In the genomic region with DNA sequence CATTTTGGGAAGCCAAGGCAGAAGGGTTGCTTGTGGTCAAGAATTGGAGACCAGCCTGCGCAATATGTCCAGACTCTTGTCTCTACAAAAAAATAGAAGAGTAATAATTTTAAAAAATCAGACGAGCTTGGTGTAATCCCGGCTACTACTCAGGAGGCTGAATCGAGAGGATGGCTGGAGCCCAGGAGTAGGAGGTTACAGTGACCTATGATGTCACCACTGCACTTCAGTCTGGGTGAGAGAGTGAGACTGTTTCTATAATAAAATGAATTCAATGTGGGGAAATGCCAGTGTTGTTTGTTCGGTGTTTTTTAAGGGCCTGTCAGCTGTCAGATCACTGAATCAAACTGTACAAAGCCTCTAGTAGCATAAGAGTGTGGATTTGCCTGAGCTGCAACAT, we compare ENCODE assay signal across 9 cellular contexts. TPM values are rescaled to one million over a fixed set of nuclear protein-coding genes. Genes with fewer than 3 reads are reported as not detected.
DNase-seq lines count a peak whose midpoint lies in the region; ATAC-seq and TF ChIP-seq lines count a peak whose summit lies in the region.
"Had no signal": no experiment of that assay in that cellular context is flagged by ENCODE, and none has a peak within 500 bp of the region (broad histone marks: within the 10 kb centered on the region; RNA-seq: fewer than 3 reads in every experiment).

No MANE protein-coding gene starts in this region.

- DNase-seq in GM23248 (peak; percentile 76), PC-3 (no peak), esophagus squamous epithelium (lab: John Stamatoyannopoulos, UW) (no peak), psoas muscle (no peak), Peyer's patch (no peak), NCI-H2081 (lab: John Stamatoyannopoulos, UW) (no peak), NAMALWA (ENCODE audit: low spot score) (no peak)
- DNase-seq: activated CD8-positive, alpha-beta memory T cell treated with anti-CD3 and anti-CD28 coated beads, Interleukin-2, amount 50 U/mL, for 48 hours had no signal

- H3K9me2 ChIP-seq in GM23248 (ENCODE audit: insufficient read depth), result no peaks in the 10 kb centered on the region
- H3K9me2 ChIP-seq in PC-3 (replicated peaks; ENCODE audit: low read length), result no peaks in the 10 kb centered on the region

- H3K9me3 ChIP-seq in GM23248 (ENCODE audit: low read depth) (no peaks in the 10 kb centered on the region), PC-3 (ENCODE audit: low read length) (no peaks in the 10 kb centered on the region), esophagus squamous epithelium (no peaks in the 10 kb centered on the region), psoas muscle (no peaks in the 10 kb centered on the region), Peyer's patch (no peaks in the 10 kb centered on the region)

- H3K79me2 ChIP-seq in GM23248 (ENCODE audit: insufficient read depth) (peaks cover 42% of the 10 kb centered on the region), PC-3 (ENCODE audit: low read length) (peaks cover 32% of the 10 kb centered on the region)

- ATAC-seq in PC-3, result no peak
- ATAC-seq in psoas muscle, result peak; percentile 34 to 70 (median 51)
- no peak for ATAC-seq in HG02571 (IDR thresholded peaks at IDR 0.05; ENCODE audit: unreplicated experiment)

- BruUV-seq in PC-3 (replicated peaks; lab: Mats Ljungman, UMichigan), result no TSS peak

- H3K27ac ChIP-seq in GM23248, result peak overlapping the region; percentile 95
- H3K27ac ChIP-seq in PC-3 (ENCODE audit: low read length), result no peak overlapping the region
- H3K27ac ChIP-seq in esophagus squamous epithelium, result peak overlapping the region in 3 of 4 donors; percentile 98 to 100 (median 100)
- H3K27ac ChIP-seq in psoas muscle, result peak overlapping the region; percentile 99
- H3K27ac ChIP-seq in Peyer's patch, result peak overlapping the region in 2 of 4 donors; percentile 7 to 100

- H2AFZ ChIP-seq in GM23248 (peak overlapping the region; percentile 92), PC-3 (ENCODE audit: low read length) (peak overlapping the region; percentile 78; the same call in 1 of the 2 replicates)

- POLR2A ChIA-PET in PC-3 (lab: Charles Lee; ENCODE audit: unreplicated experiment), result no interaction called here

- H3K36me3 ChIP-seq in GM23248 (ENCODE audit: low read depth) (no peaks in the 10 kb centered on the region), PC-3 (ENCODE audit: low read depth, low read length) (0 out of 2 replicates have a peak, but pooled peaks cover 2% of the 10 kb centered on the region), esophagus squamous epithelium (no peaks in the 10 kb centered on the region), psoas muscle (ENCODE audit: insufficient read depth in 1 of 2, low read depth in 1 of 2) (no peaks in the 10 kb centered on the region), Peyer's patch (no peaks in the 10 kb centered on the region)

- peak overlapping the region; percentile 82 for H3K4me2 ChIP-seq in GM23248 (ENCODE audit: unreplicated experiment)
- peak overlapping the region; percentile 80 for H3K4me2 ChIP-seq in PC-3 (ENCODE audit: low read length)

- H3K4me3 ChIP-seq in GM23248 (peak overlapping the region; percentile 93), PC-3 (ENCODE audit: low read length) (peak overlapping the region; percentile 92; the same call in 1 of the 2 replicates), esophagus squamous epithelium (peak overlapping the region in 2 of 4 donors; percentile 84 to 99), psoas muscle (peak overlapping the region; percentile 94), Peyer's patch (peak overlapping the region in 1 of 4 donors; percentile 99)

- H3K4me1 ChIP-seq in GM23248 (ENCODE audit: insufficient read depth) (peaks cover 27% of the 10 kb centered on the region), PC-3 (ENCODE audit: insufficient read depth, low read length) (peaks cover 35% of the 10 kb centered on the region), esophagus squamous epithelium (peaks cover 20 to 36% (median 28%) of the 10 kb centered on the region in 3 donors), psoas muscle (peaks cover 25% of the 10 kb centered on the region), Peyer's patch (peaks cover 0 to 32% (median 6%) of the 10 kb centered on the region in 4 donors)

- H3K27me3 ChIP-seq in GM23248 (replicated peaks; ENCODE audit: insufficient read depth), result no peaks in the 10 kb centered on the region
- H3K27me3 ChIP-seq in PC-3 (ENCODE audit: low read length), result no peaks in the 10 kb centered on the region
- H3K27me3 ChIP-seq in esophagus squamous epithelium, result no peaks in the 10 kb centered on the region
- H3K27me3 ChIP-seq in psoas muscle (ENCODE audit: insufficient read depth in 3 of 3, low read length in 2 of 3), result no peaks in the 10 kb centered on the region
- H3K27me3 ChIP-seq in Peyer's patch, result no peaks in the 10 kb centered on the region

- H3F3A ChIP-seq in GM23248 (ENCODE audit: insufficient read depth), result peaks cover 19% of the 10 kb centered on the region
- H3F3A ChIP-seq in PC-3 (ENCODE audit: low read length, unreplicated experiment), result no peaks in the 10 kb centered on the region

- intact Hi-C loops in PC-3 (cut with micrococcal nuclease), result no loop called here
- intact Hi-C loops in esophagus squamous epithelium (cut with DNase I), result loop anchor here (10.0 kb wide), 1 partner anchor 297 kb away; the partner anchor contains the start of gene MYCBP2
- intact Hi-C loops in psoas muscle (cut with DNase I), result loop anchor here in 1 of 2 donors (5.0 kb wide), 1 partner anchor 36 kb away; the partner anchor contains the start of gene CLN5

- CTCF ChIA-PET in PC-3 (lab: Charles Lee), result no interaction called here

- in situ Hi-C loops in GM23248 (cut with MboI), result no loop called here

- H3K9ac ChIP-seq in GM23248 (peak overlapping the region; percentile 99), PC-3 (ENCODE audit: low read length) (no peak overlapping the region)

- TF ChIP-seq POLR2A in esophagus squamous epithelium (IDR thresholded peaks at IDR 0.05) (no peak), Peyer's patch (IDR thresholded peaks at IDR 0.05) (no peak)

- WGBS in GM23248 (ENCODE audit: low coverage in 1 of 2, low lambda C conversion rate in 2 of 2, missing lambda C conversion rate in 2 of 2), 2 experiments, result 19 to 22% methylated on average over 5 of the region's 5 CpGs
- WGBS in esophagus squamous epithelium, 2 donors, result 53 to 76% methylated on average over 5 of the region's 5 CpGs
- 26 to 44% (median 35%) methylated on average over 5 of the region's 5 CpGs for WGBS in psoas muscle, 3 donors

- H4K20me1 ChIP-seq in GM23248 (ENCODE audit: insufficient read depth) (peaks cover 13% of the 10 kb centered on the region; the same call in 1 of the 2 replicates), PC-3 (ENCODE audit: low read length) (peaks cover 28% of the 10 kb centered on the region)

- TF ChIP-seq CTCF in PC-3 (conservative IDR thresholded peaks at IDR 0.05; ENCODE audit: low read depth, low read length), result no peak
- no peak for TF ChIP-seq CTCF in esophagus squamous epithelium (IDR thresholded peaks at IDR 0.05)
- TF ChIP-seq CTCF in psoas muscle (IDR thresholded peaks at IDR 0.05), result no peak
- TF ChIP-seq CTCF in Peyer's patch (IDR thresholded peaks at IDR 0.05), result no peak

RNA-seq across cellular contexts. Expression of gene FBXL3, which starts 1.2 kb away (rescaled TPM):
- 76.1 and 83.1 TPM in 2 replicates for total RNA-seq in GM23248 (2014; rRNA removed; shearing (Covaris generic))
- polyA plus RNA-seq in GM23248 (2016; fragmentation: Nextera tagmentation; extraction: Ambion mirVana), result 44.8 and 45.1 TPM in 2 replicates
- total RNA-seq in PC-3 (2014; rRNA removed), result 39.1 and 41.1 TPM in 2 replicates
- total RNA-seq in esophagus squamous epithelium, result 10 to 100 TPM; 43.5 to 81.6 (median 51.7) TPM
- total RNA-seq in psoas muscle, result 10 to 100 TPM; 23.5 to 40.4 (median 24.4) TPM
- 10 to 100 TPM; 12.5 to 41.3 (median 25.1) TPM for polyA plus RNA-seq in psoas muscle
- total RNA-seq in Peyer's patch, result 10 to 100 TPM; 48.7 to 66.2 (median 52.7) TPM

RNA-seq across cellular contexts. Expression of gene CLN5, which starts 36.3 kb away (rescaled TPM):
- 32.4 and 35.9 TPM in 2 replicates for total RNA-seq in GM23248 (2014; rRNA removed; shearing (Covaris generic))
- 35.3 and 36.4 TPM in 2 replicates for polyA plus RNA-seq in GM23248 (2016; fragmentation: Nextera tagmentation; extraction: Ambion mirVana)
- total RNA-seq in PC-3 (2014; rRNA removed), result 6.6 and 7.7 TPM in 2 replicates
- 10 to 100 TPM in 2 of 4 donors, 1 to 10 TPM in 2; 6.8 to 20.2 (median 11.2) TPM for total RNA-seq in esophagus squamous epithelium
- 1 to 10 TPM; 5.8 to 9.5 (median 8.9) TPM for total RNA-seq in psoas muscle
- polyA plus RNA-seq in psoas muscle, result 10 to 100 TPM in 1 of 3 donors, 1 to 10 TPM in 2; 4.9 to 10.6 (median 8.0) TPM
- total RNA-seq in Peyer's patch, result 10 to 100 TPM in 3 of 4 donors, 1 to 10 TPM in 1; 9.1 to 24.3 (median 21.6) TPM

Comparison
In these comparisons a context has a peak if more than half of its experiments do, and no peak if none do; other contexts are left out.
1. ATAC-seq: peak in psoas muscle (4 of 4); none in PC-3 (single experiment) and HG02571 (single experiment).